In the genomic region with DNA sequence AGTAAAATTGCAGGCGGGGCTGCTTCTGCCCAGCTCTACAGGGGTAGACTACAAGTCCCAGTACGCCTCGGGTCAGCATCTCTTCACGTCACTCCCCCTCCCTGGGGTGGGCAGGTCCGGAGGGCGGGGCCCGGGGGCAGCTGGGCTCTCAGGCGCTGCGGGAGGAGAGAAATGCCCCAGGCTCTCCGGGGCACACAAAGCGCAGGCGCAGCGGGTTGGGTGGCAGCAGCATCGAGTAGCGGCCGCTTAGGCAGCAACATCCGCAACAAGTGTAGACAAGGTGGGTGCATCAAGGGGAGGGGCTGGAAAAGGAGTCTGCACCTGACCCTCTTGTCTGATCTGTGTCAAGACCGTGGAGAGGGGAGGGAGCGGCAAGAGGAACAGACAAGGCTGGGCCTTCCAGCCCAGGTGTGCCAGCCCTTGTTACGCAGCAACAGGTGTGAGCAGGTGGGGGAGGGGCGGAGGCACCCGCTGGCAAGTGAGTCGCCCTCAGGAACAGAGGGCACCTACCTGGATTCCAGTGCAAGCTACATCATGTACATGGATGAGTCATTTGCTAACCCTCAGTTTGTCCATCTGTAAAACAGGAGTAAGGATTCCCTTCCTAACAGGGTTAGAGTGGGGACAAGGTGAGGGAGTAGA, we compare ENCODE assay signal across 8 cellular contexts. TPM values are rescaled to one million over a fixed set of nuclear protein-coding genes. Genes with fewer than 3 reads are reported as not detected.
A peak's percentile ranks its signal among the peaks of the same experiment; 100 is the strongest.
DNase-seq lines count a peak whose midpoint lies in the region; ATAC-seq, FAIRE-seq and TF ChIP-seq lines count a peak whose summit lies in the region.

No MANE protein-coding gene starts in this region.

- H3K36me3 ChIP-seq in left lung, result no peaks in the 10 kb centered on the region

- intact Hi-C loops in left lung (cut with DNase I), result no loop called here

- peaks cover 0 to 31% of the 10 kb centered on the region in 2 donors for H3K27me3 ChIP-seq in left lung

- H3K9me3 ChIP-seq in left lung, result no peaks in the 10 kb centered on the region

- ATAC-seq in HG03159 (IDR thresholded peaks at IDR 0.05; ENCODE audit: unreplicated experiment) (peak; percentile 81), left lung (peak; percentile 99), HG02610 (IDR thresholded peaks at IDR 0.05; ENCODE audit: unreplicated experiment) (no peak)

- peak; percentile 73 for DNase-seq in GM18507 (ENCODE audit: extremely low spot score, insufficient read length, low read depth)
- peak; percentile 74 to 85 for DNase-seq in NCI-H524 (lab: John Stamatoyannopoulos, UW)
- DNase-seq in activated CD4-positive, alpha-beta T cell treated with anti-CD3 and anti-CD28 coated beads, Interleukin-2, amount 50 U/mL, for 4 hours, result peak; percentile 91 to 92
- peak; percentile 93 for DNase-seq in coronary artery (ENCODE audit: low spot score)
- DNase-seq in left lung, result peak; percentile 91 to 95
- DNase-seq in stimulated activated CD4-positive, alpha-beta T cell treated with anti-CD3 and anti-CD28 coated beads, Interleukin-4, amount 100 ng/mL, for 24 hours, result peak; percentile 93

- H3K4me3 ChIP-seq in coronary artery (peak overlapping the region; percentile 64), left lung (peak overlapping the region; percentile 6 to 26)

- peaks cover 0 to 16% of the 10 kb centered on the region in 2 donors for H3K4me1 ChIP-seq in left lung

- H3K27ac ChIP-seq in coronary artery (peak overlapping the region in 1 of 2 donors; percentile 30), left lung (no peak overlapping the region)

- no peak for TF ChIP-seq CTCF in coronary artery (IDR thresholded peaks at IDR 0.05)
- TF ChIP-seq CTCF in left lung (IDR thresholded peaks at IDR 0.05), result no peak

- peak; percentile 80 for FAIRE-seq in GM18507 (lab: Jason Lieb, UNC)

RNA-seq across cellular contexts. Expression of a gene that starts 1.2 kb away (rescaled TPM):
- total RNA-seq in left lung, result 10 to 100 TPM; 16.7 to 32.2 TPM

RNA-seq across cellular contexts. Expression of a gene that starts 49.7 kb away (rescaled TPM):
- total RNA-seq in left lung, result 10 to 100 TPM; 28.2 to 35.6 TPM
